1 cellular context compared by ENCODE assay signal in genomic region chr13:112941765-112942164, GRCh38.
TF ChIP-seq lines count a peak whose summit lies in the region.

No MANE protein-coding gene starts in this region.

TF ChIP-seq in HepG2, 621 proteins besides CTCF, POLR2A, EP300 and RAD21 (continued from another document):
- TF ChIP-seq ZNF280B (CRISPR knock-in tag; IDR thresholded peaks at IDR 0.05; ENCODE audit: borderline replicate concordance): peak; percentile 88
- TF ChIP-seq, protein P1, sequence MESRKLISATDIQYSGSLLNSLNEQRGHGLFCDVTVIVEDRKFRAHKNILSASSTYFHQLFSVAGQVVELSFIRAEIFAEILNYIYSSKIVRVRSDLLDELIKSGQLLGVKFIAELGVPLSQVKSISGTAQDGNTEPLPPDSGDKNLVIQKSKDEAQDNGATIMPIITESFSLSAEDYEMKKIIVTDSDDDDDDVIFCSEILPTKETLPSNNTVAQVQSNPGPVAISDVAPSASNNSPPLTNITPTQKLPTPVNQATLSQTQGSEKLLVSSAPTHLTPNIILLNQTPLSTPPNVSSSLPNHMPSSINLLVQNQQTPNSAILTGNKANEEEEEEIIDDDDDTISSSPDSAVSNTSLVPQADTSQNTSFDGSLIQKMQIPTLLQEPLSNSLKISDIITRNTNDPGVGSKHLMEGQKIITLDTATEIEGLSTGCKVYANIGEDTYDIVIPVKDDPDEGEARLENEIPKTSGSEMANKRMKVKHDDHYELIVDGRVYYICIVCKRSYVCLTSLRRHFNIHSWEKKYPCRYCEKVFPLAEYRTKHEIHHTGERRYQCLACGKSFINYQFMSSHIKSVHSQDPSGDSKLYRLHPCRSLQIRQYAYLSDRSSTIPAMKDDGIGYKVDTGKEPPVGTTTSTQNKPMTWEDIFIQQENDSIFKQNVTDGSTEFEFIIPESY (CRISPR knock-in tag; IDR thresholded peaks at IDR 0.05): peak; percentile 96
- TF ChIP-seq, protein P2, sequence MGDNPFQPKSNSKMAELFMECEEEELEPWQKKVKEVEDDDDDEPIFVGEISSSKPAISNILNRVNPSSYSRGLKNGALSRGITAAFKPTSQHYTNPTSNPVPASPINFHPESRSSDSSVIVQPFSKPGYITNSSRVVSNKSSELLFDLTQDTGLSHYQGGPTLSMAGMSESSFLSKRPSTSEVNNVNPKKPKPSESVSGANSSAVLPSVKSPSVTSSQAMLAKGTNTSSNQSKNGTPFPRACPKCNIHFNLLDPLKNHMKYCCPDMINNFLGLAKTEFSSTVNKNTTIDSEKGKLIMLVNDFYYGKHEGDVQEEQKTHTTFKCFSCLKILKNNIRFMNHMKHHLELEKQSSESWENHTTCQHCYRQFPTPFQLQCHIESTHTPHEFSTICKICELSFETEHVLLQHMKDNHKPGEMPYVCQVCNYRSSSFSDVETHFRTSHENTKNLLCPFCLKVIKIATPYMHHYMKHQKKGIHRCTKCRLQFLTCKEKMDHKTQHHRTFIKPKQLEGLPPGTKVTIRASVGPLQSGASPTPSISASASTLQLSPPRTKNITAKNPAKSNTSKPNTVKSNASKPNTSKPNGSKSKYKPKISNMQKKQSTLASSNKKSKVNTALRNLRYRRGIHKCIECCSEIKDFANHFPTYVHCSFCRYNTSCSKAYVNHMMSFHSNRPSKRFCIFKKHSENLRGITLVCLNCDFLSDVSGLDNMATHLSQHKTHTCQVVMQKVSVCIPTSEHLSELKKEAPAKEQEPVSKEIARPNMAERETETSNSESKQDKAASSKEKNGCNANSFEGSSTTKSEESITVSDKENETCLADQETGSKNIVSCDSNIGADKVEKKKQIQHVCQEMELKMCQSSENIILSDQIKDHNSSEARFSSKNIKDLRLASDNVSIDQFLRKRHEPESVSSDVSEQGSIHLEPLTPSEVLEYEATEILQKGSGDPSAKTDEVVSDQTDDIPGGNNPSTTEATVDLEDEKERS (CRISPR knock-in tag; IDR thresholded peaks at IDR 0.05): peak; percentile 77; the same call in 1 of the 2 replicates
